Comparison of ENCODE assay signal across 11 cellular contexts in genomic region chr12:96218989-96219678, GRCh38. TPM values are rescaled to one million over a fixed set of nuclear protein-coding genes. Genes with fewer than 3 reads are reported as not detected.
DNase-seq lines count a peak whose midpoint lies in the region; ATAC-seq and TF ChIP-seq lines count a peak whose summit lies in the region.
"Had no signal": no experiment of that assay in that cellular context is flagged by ENCODE, and none has a peak within 500 bp of the region (broad histone marks: within the 10 kb centered on the region; RNA-seq: fewer than 3 reads in every experiment).

No MANE protein-coding gene starts in this region.

- H3K27me3 Mint-ChIP-seq in chondrocyte (ENCODE audit: low read depth) = no peaks in the 10 kb centered on the region
- H3K27me3 Mint-ChIP-seq in activated T-helper 1 cell treated with anti-CD3 and anti-CD28 coated beads, Interleukin-12 subunit alpha, Interleukin-12 subunit beta, Interleukin-2, Interleukin-4 antibody, amounts not matched to agents 30 ng/mL and 10 ng/mL and 1 ng/mL, durations not matched to agents 14 hours and 24 hours and 36 hours (ENCODE audit: insufficient read depth) = no peaks in the 10 kb centered on the region
- H3K27me3 Mint-ChIP-seq in stimulated activated naive B cell treated with anti-CD40 and anti-IgM and Interleukin-4, amounts not matched to agents 10 μg/mL and 1 μg/mL and 100 μg/mL, for 72 hours = no peaks in the 10 kb centered on the region

- peak overlapping the region; percentile 51 for H3K4me3 Mint-ChIP-seq in chondrocyte (ENCODE audit: unreplicated experiment)
- no peak overlapping the region for H3K4me3 Mint-ChIP-seq in activated T-helper 1 cell treated with anti-CD3 and anti-CD28 coated beads, Interleukin-12 subunit alpha, Interleukin-12 subunit beta, Interleukin-2, Interleukin-4 antibody, amounts not matched to agents 30 ng/mL and 10 ng/mL and 1 ng/mL, durations not matched to agents 14 hours and 24 hours and 36 hours
- H3K4me3 Mint-ChIP-seq in stimulated activated naive B cell treated with anti-CD40 and anti-IgM and Interleukin-4, amounts not matched to agents 10 μg/mL and 1 μg/mL and 100 μg/mL, for 72 hours = no peak overlapping the region
- H3K4me3 Mint-ChIP-seq: GM23338 had no signal

- H3K4me1 ChIP-seq in GM23248 (ENCODE audit: insufficient read depth) (peaks cover 25% of the 10 kb centered on the region), trophoblast cell (ENCODE audit: control insufficient read depth in 1 of 2, insufficient read depth in 2 of 2, low read length in 2 of 2) (peaks cover 12 to 22% of the 10 kb centered on the region in 2 experiments)

- peak overlapping the region; percentile 97 for H3K27ac Mint-ChIP-seq in chondrocyte (ENCODE audit: unreplicated experiment)
- no peak overlapping the region for H3K27ac Mint-ChIP-seq in activated T-helper 1 cell treated with anti-CD3 and anti-CD28 coated beads, Interleukin-12 subunit alpha, Interleukin-12 subunit beta, Interleukin-2, Interleukin-4 antibody, amounts not matched to agents 30 ng/mL and 10 ng/mL and 1 ng/mL, durations not matched to agents 14 hours and 24 hours and 36 hours
- no peak overlapping the region for H3K27ac Mint-ChIP-seq in stimulated activated naive B cell treated with anti-CD40 and anti-IgM and Interleukin-4, amounts not matched to agents 10 μg/mL and 1 μg/mL and 100 μg/mL, for 72 hours

- no peak for ATAC-seq in stimulated activated naive B cell treated with anti-CD40 and anti-IgM and Interleukin-4, amounts not matched to agents 10 μg/mL and 1 μg/mL and 100 μg/mL, for 72 hours (replicated peaks)
- ATAC-seq: GM23338 had no signal

- peaks cover 42% of the 10 kb centered on the region for H3F3A ChIP-seq in GM23248 (ENCODE audit: insufficient read depth)

- peaks cover 3% of the 10 kb centered on the region; the same call in 1 of the 2 replicates for H3K36me3 ChIP-seq in GM23248 (ENCODE audit: low read depth)
- peaks cover 7 to 14% of the 10 kb centered on the region in 2 experiments for H3K36me3 ChIP-seq in trophoblast cell (ENCODE audit: control insufficient read depth in 1 of 2, insufficient read depth in 2 of 2, low read length in 2 of 2)

- no peaks in the 10 kb centered on the region for H3K27me3 ChIP-seq in GM23248 (replicated peaks; ENCODE audit: insufficient read depth)
- no peaks in the 10 kb centered on the region for H3K27me3 ChIP-seq in trophoblast cell (ENCODE audit: insufficient read depth, low read length)

- no peak overlapping the region for H4K8ac ChIP-seq in trophoblast cell (ENCODE audit: low read depth, low read length)

- no peak for DNase-seq in GM23248
- DNase-seq in NCI-H526 (lab: John Stamatoyannopoulos, UW) = peak; percentile 40 to 86
- no peak for DNase-seq in chondrocyte (ENCODE audit: low spot score)
- peak; percentile 75 to 94 for DNase-seq in trophoblast cell
- DNase-seq in activated T-helper 1 cell treated with anti-CD3 and anti-CD28 coated beads, Interleukin-12 subunit alpha, Interleukin-12 subunit beta, Interleukin-2, Interleukin-4 antibody, amounts not matched to agents 30 ng/mL and 10 ng/mL and 1 ng/mL, durations not matched to agents 14 hours and 24 hours and 36 hours (ENCODE audit: low spot score) = no peak
- DNase-seq in GM19238 (ENCODE audit: insufficient read length, low spot score) = no peak
- DNase-seq in stimulated activated naive B cell treated with anti-CD40 and anti-IgM and Interleukin-4, amounts not matched to agents 10 μg/mL and 1 μg/mL and 100 μg/mL, for 72 hours = no peak
- DNase-seq: activated naive CD4-positive, alpha-beta T cell treated with Interleukin-2 at 50 U/mL for 16 hours; MM.1S; stimulated activated naive CD8-positive, alpha-beta T cell treated with anti-CD3 and anti-CD28 coated beads, Interleukin-15, Interleukin-2, amounts not matched to agents 100 U/mL and 50 U/mL, for 24 hours had no signal

- H2BK5ac ChIP-seq in trophoblast cell (ENCODE audit: low read depth, low read length, poor library complexity) = no peak overlapping the region

- no peaks in the 10 kb centered on the region for H4K20me1 ChIP-seq in GM23248 (ENCODE audit: insufficient read depth)

- H3K9me3 ChIP-seq in GM23248 (ENCODE audit: low read depth) (no peaks in the 10 kb centered on the region), trophoblast cell (ENCODE audit: insufficient read depth, low read depth, low read length) (no peaks in the 10 kb centered on the region)

- H3K4me3 ChIP-seq in GM23248 (peak overlapping the region; percentile 52), trophoblast cell (ENCODE audit: low read depth, low read length) (no peak overlapping the region)
- H3K4me3 ChIP-seq: GM23338 had no signal

- peaks cover 6% of the 10 kb centered on the region for H3K79me1 ChIP-seq in trophoblast cell (ENCODE audit: low read length)

- H2BK12ac ChIP-seq in trophoblast cell (ENCODE audit: low read length) = peak overlapping the region; percentile 20

- no peaks in the 10 kb centered on the region for H3K9me2 ChIP-seq in GM23248 (ENCODE audit: insufficient read depth)

- H3K9me3 Mint-ChIP-seq in chondrocyte (ENCODE audit: low read depth) = no peaks in the 10 kb centered on the region
- peaks cover 7% of the 10 kb centered on the region for H3K9me3 Mint-ChIP-seq in activated T-helper 1 cell treated with anti-CD3 and anti-CD28 coated beads, Interleukin-12 subunit alpha, Interleukin-12 subunit beta, Interleukin-2, Interleukin-4 antibody, amounts not matched to agents 30 ng/mL and 10 ng/mL and 1 ng/mL, durations not matched to agents 14 hours and 24 hours and 36 hours
- no peaks in the 10 kb centered on the region for H3K9me3 Mint-ChIP-seq in stimulated activated naive B cell treated with anti-CD40 and anti-IgM and Interleukin-4, amounts not matched to agents 10 μg/mL and 1 μg/mL and 100 μg/mL, for 72 hours
- H3K9me3 Mint-ChIP-seq: GM23338 had no signal

- H3K4me1 Mint-ChIP-seq in chondrocyte (ENCODE audit: low read depth) = peaks cover 74% of the 10 kb centered on the region
- peaks cover 28% of the 10 kb centered on the region for H3K4me1 Mint-ChIP-seq in activated T-helper 1 cell treated with anti-CD3 and anti-CD28 coated beads, Interleukin-12 subunit alpha, Interleukin-12 subunit beta, Interleukin-2, Interleukin-4 antibody, amounts not matched to agents 30 ng/mL and 10 ng/mL and 1 ng/mL, durations not matched to agents 14 hours and 24 hours and 36 hours (ENCODE audit: low read depth)
- peaks cover 33 to 54% of the 10 kb centered on the region in 2 donors for H3K4me1 Mint-ChIP-seq in stimulated activated naive B cell treated with anti-CD40 and anti-IgM and Interleukin-4, amounts not matched to agents 10 μg/mL and 1 μg/mL and 100 μg/mL, for 72 hours

- H3K4me2 ChIP-seq in GM23248 (ENCODE audit: unreplicated experiment) (peak overlapping the region; percentile 69), trophoblast cell (ENCODE audit: low read length) (peak overlapping the region; percentile 18)
- H3K4me2 ChIP-seq: GM23338 had no signal

- H2AFZ ChIP-seq in GM23248 = no peak overlapping the region
- H2AFZ ChIP-seq in trophoblast cell (ENCODE audit: insufficient read depth, low read length, poor library complexity) = no peak overlapping the region
- H2AFZ ChIP-seq: GM23338 had no signal

- H3K14ac ChIP-seq in trophoblast cell (ENCODE audit: low read length) = no peak overlapping the region

- H2AK5ac ChIP-seq in trophoblast cell (ENCODE audit: low read length) = no peak overlapping the region

- H3K18ac ChIP-seq in trophoblast cell (ENCODE audit: low read length) = no peak overlapping the region

- 97% methylated on average over 11 of the region's 11 CpGs for WGBS in GM23248 (ENCODE audit: low coverage in 1 of 2, low lambda C conversion rate in 2 of 2, missing lambda C conversion rate in 2 of 2), 2 experiments
- WGBS in trophoblast cell (ENCODE audit: extremely low coverage, insufficient coverage, insufficient read length) = 100% methylated on average over 2 of the region's 11 CpGs

- H3K4ac ChIP-seq in trophoblast cell (ENCODE audit: low read depth, low read length) = no peak overlapping the region

- peak overlapping the region; percentile 7 for H4K91ac ChIP-seq in trophoblast cell (ENCODE audit: low read depth, low read length)

- H3K23ac ChIP-seq in trophoblast cell (ENCODE audit: low read length) = no peak overlapping the region

- H3K27ac ChIP-seq in GM23248 (peak overlapping the region; percentile 93), trophoblast cell (ENCODE audit: low read depth, low read length) (peak overlapping the region; percentile 80)

- H2BK120ac ChIP-seq in trophoblast cell (ENCODE audit: insufficient read depth, low read length, poor library complexity) = peak overlapping the region; percentile 6

- H3K9ac ChIP-seq in GM23248 (peak overlapping the region; percentile 78), trophoblast cell (ENCODE audit: low read length) (no peak overlapping the region)

- H3K79me2 ChIP-seq in GM23248 (ENCODE audit: insufficient read depth) = peaks cover 94% of the 10 kb centered on the region
- no peaks in the 10 kb centered on the region for H3K79me2 ChIP-seq in trophoblast cell (ENCODE audit: control insufficient read depth, insufficient read depth, low read length, poor library complexity)

- no peaks in the 10 kb centered on the region for H3K36me3 Mint-ChIP-seq in chondrocyte (ENCODE audit: low read depth)
- H3K36me3 Mint-ChIP-seq in activated T-helper 1 cell treated with anti-CD3 and anti-CD28 coated beads, Interleukin-12 subunit alpha, Interleukin-12 subunit beta, Interleukin-2, Interleukin-4 antibody, amounts not matched to agents 30 ng/mL and 10 ng/mL and 1 ng/mL, durations not matched to agents 14 hours and 24 hours and 36 hours (ENCODE audit: low read depth) = peaks cover 41% of the 10 kb centered on the region
- H3K36me3 Mint-ChIP-seq in stimulated activated naive B cell treated with anti-CD40 and anti-IgM and Interleukin-4, amounts not matched to agents 10 μg/mL and 1 μg/mL and 100 μg/mL, for 72 hours = peaks cover 8 to 33% of the 10 kb centered on the region in 2 donors

- TF ChIP-seq CTCF in chondrocyte (IDR thresholded peaks at IDR 0.05) = no peak

- intact Hi-C loops in activated T-helper 1 cell treated with anti-CD3 and anti-CD28 coated beads, Interleukin-12 subunit alpha, Interleukin-12 subunit beta, Interleukin-2, Interleukin-4 antibody, amounts not matched to agents 30 ng/mL and 10 ng/mL and 1 ng/mL, durations not matched to agents 14 hours and 24 hours and 36 hours (cut with micrococcal nuclease) = no loop called here

- H4K12ac ChIP-seq in trophoblast cell (ENCODE audit: low read depth, low read length) = no peak overlapping the region

- in situ Hi-C loops in GM23248 (cut with MboI) = loop anchor here (25.0 kb wide), 1 partner anchor 293 kb away; no protein-coding TSS in a partner anchor

RNA-seq across cellular contexts. Expression of gene ELK3, which starts 25.0 kb away (rescaled TPM):
- total RNA-seq in GM23248 (2014; rRNA removed; shearing (Covaris generic)) = 27.1 and 31.9 TPM in 2 replicates
- polyA plus RNA-seq in GM23248 (2016; fragmentation: Nextera tagmentation; extraction: Ambion mirVana) = 48.9 and 51.9 TPM in 2 replicates
- total RNA-seq in chondrocyte = 37.1 to 62.1 TPM (median 38.8 TPM) in 3 replicates
- 35.5 and 36.8 TPM in 2 replicates for polyA plus RNA-seq in trophoblast cell (2013)
- total RNA-seq in activated T-helper 1 cell treated with anti-CD3 and anti-CD28 coated beads, Interleukin-12 subunit alpha, Interleukin-12 subunit beta, Interleukin-2, Interleukin-4 antibody, amounts not matched to agents 30 ng/mL and 10 ng/mL and 1 ng/mL, durations not matched to agents 14 hours and 24 hours and 36 hours = 40.8 and 45.3 TPM in 2 replicates

Comparison
In these comparisons a context has a peak if more than half of its experiments do, and no peak if none do; other contexts are left out.
1. DNase-seq: peak in NCI-H526 (2 of 2) and trophoblast cell (2 of 2); none in GM23248 (single experiment), chondrocyte (single experiment), activated T-helper 1 cell treated with anti-CD3 and anti-CD28 coated beads, Interleukin-12 subunit alpha, Interleukin-12 subunit beta, Interleukin-2, Interleukin-4 antibody, amounts not matched to agents 30 ng/mL and 10 ng/mL and 1 ng/mL, durations not matched to agents 14 hours and 24 hours and 36 hours (single experiment), GM19238 (single experiment) and stimulated activated naive B cell treated with anti-CD40 and anti-IgM and Interleukin-4, amounts not matched to agents 10 μg/mL and 1 μg/mL and 100 μg/mL, for 72 hours (single experiment).